18 cellular contexts compared by ENCODE assay signal in genomic region chr16:56409195-56409594, GRCh38. TPM values are rescaled to one million over a fixed set of nuclear protein-coding genes. Genes with fewer than 3 reads are reported as not detected.
DNase-seq lines count a peak whose midpoint lies in the region; ATAC-seq, FAIRE-seq and TF ChIP-seq lines count a peak whose summit lies in the region.
"Had no signal": no experiment of that assay in that cellular context is flagged by ENCODE, and none has a peak within 500 bp of the region (broad histone marks: within the 10 kb centered on the region; RNA-seq: fewer than 3 reads in every experiment).

No MANE protein-coding gene starts in this region.

- no peaks in the 10 kb centered on the region for H3K27me3 Mint-ChIP-seq in nephron progenitor cell (ENCODE audit: low read depth, poor library complexity)
- H3K27me3 Mint-ChIP-seq: activated naive CD8-positive, alpha-beta T cell treated with anti-CD3 and anti-CD28 coated beads, Interleukin-2, amount 10 ng/mL, durations not matched to agents 7 days and 5 days; progenitor cell of endocrine pancreas had no signal

- H3F3A ChIP-seq in SK-N-SH (replicated peaks; ENCODE audit: insufficient read depth) = peaks cover 3% of the 10 kb centered on the region

- H3K9me3 Mint-ChIP-seq in nephron progenitor cell = no peaks in the 10 kb centered on the region
- H3K9me3 Mint-ChIP-seq: activated naive CD8-positive, alpha-beta T cell treated with anti-CD3 and anti-CD28 coated beads, Interleukin-2, amount 10 ng/mL, durations not matched to agents 7 days and 5 days had no signal

- peaks cover 2% of the 10 kb centered on the region for H3K4me1 Mint-ChIP-seq in nephron progenitor cell

- peak; percentile 47 for DNase-seq in IMR-90
- DNase-seq in body of pancreas = peak in 3 of 4 donors; percentile 28 to 51 (median 47)
- no peak for DNase-seq in kidney
- DNase-seq in hypothalamus (lab: John Stamatoyannopoulos, UW) = no peak
- no peak for DNase-seq in SK-N-SH
- no peak for DNase-seq in activated CD4-positive, alpha-beta T cell treated with anti-CD3 and anti-CD28 coated beads, Interleukin-2, amount 50 U/mL, for 48 hours
- DNase-seq in nephron progenitor cell = no peak
- DNase-seq: activated CD8-positive, alpha-beta memory T cell treated with anti-CD3 and anti-CD28 coated beads, Interleukin-2, amount 50 U/mL, for 4 hours; activated naive CD8-positive, alpha-beta T cell treated with anti-CD3 and anti-CD28 coated beads, Interleukin-2, amount 10 ng/mL, durations not matched to agents 7 days and 5 days; cortex of kidney; heart left ventricle; NCI-H1694; NCI-H69; stimulated activated CD4-positive, alpha-beta T cell treated with anti-CD3 and anti-CD28 coated beads, Interleukin-1b, Interleukin-23, amount 100 ng/mL, for 48 hours; WERI-Rb-1 had no signal

- no TSS peak for BruUV-seq in IMR-90 (replicated peaks; lab: Mats Ljungman, UMichigan)

- H3K9me3 ChIP-seq in IMR-90 (ENCODE audit: control insufficient read depth, insufficient read depth, low read length) = no peaks in the 10 kb centered on the region
- no peaks in the 10 kb centered on the region for H3K9me3 ChIP-seq in body of pancreas
- H3K9me3 ChIP-seq in kidney (ENCODE audit: control insufficient read depth in 1 of 2, low read length in 2 of 2) = no peaks in the 10 kb centered on the region
- H3K9me3 ChIP-seq in SK-N-SH = no peaks in the 10 kb centered on the region
- H3K9me3 ChIP-seq: heart left ventricle, SJSA1 had no signal

- no peak for FAIRE-seq in kidney (lab: Jason Lieb, UNC)

- H3K79me2 ChIP-seq in SK-N-SH (ENCODE audit: insufficient read depth) = peaks cover 39% of the 10 kb centered on the region

- TF ChIP-seq CTCF in 22Rv1 (IDR thresholded peaks at IDR 0.05) (no peak), IMR-90 (conservative IDR thresholded peaks at IDR 0.05; ENCODE audit: low read depth, low read length) (no peak), body of pancreas (IDR thresholded peaks at IDR 0.05) (no peak), kidney (IDR thresholded peaks at IDR 0.05; ENCODE audit: borderline replicate concordance, extremely low read depth, insufficient read depth) (no peak), SK-N-SH (IDR thresholded peaks at IDR 0.05) (no peak), nephron progenitor cell (IDR thresholded peaks at IDR 0.05) (no peak)

- dilution Hi-C loops in IMR-90 (cut with HindIII; ENCODE audit: low sequenced_read_pairs, unreplicated experiment) = no loop called here

- TF ChIP-seq RAD21 in IMR-90 (IDR thresholded peaks at IDR 0.05; ENCODE audit: low read length) (no peak), SK-N-SH (IDR thresholded peaks at IDR 0.05; ENCODE audit: low read length) (no peak)

- H2AFZ ChIP-seq in IMR-90 (replicated peaks; ENCODE audit: low read length, poor library complexity) = no peak overlapping the region
- H2AFZ ChIP-seq in SK-N-SH (ENCODE audit: low read depth) = no peak overlapping the region

- no peak overlapping the region for H2BK20ac ChIP-seq in IMR-90 (ENCODE audit: low read depth, low read length)

- H3K27ac ChIP-seq in 22Rv1 (0 out of 2 replicates have a peak overlapping the region, but pooled peaks have one; percentile 14), IMR-90 (ENCODE audit: insufficient read depth, low read length) (no peak overlapping the region), body of pancreas (peak overlapping the region in 3 of 4 donors; percentile 24 to 77 (median 56)), kidney (ENCODE audit: low read depth in 2 of 2, low read length in 2 of 2) (peak overlapping the region; percentile 48 to 55), SK-N-SH (ENCODE audit: low read depth in 2 of 2, low read length in 1 of 2) (no peak overlapping the region)
- H3K27ac ChIP-seq: heart left ventricle, SJSA1, WERI-Rb-1 had no signal

- H3K36me3 Mint-ChIP-seq in nephron progenitor cell (ENCODE audit: low read depth) = peaks cover 79% of the 10 kb centered on the region

- CTCF ChIA-PET in IMR-90 (lab: Yijun Ruan, JAX) = interaction anchor here (1.3 kb wide), 1 partner anchor 21 kb away, joined by 4 read pairs; no protein-coding TSS in a partner anchor
- CTCF ChIA-PET in SK-N-SH (lab: Yijun Ruan, JAX) = interaction anchor here (1.0 kb wide), 1 partner anchor 33 kb away, joined by 3 read pairs; no protein-coding TSS in a partner anchor

- no peak overlapping the region for H2BK120ac ChIP-seq in IMR-90 (ENCODE audit: low read depth, low read length)

- H2AK9ac ChIP-seq in IMR-90 (replicated peaks; ENCODE audit: low read depth, low read length, poor library complexity) = no peak overlapping the region

- no peak overlapping the region for H3K4me3 Mint-ChIP-seq in nephron progenitor cell
- H3K4me3 Mint-ChIP-seq: activated naive CD8-positive, alpha-beta T cell treated with anti-CD3 and anti-CD28 coated beads, Interleukin-2, amount 10 ng/mL, durations not matched to agents 7 days and 5 days had no signal

- no peak overlapping the region for H2AK5ac ChIP-seq in IMR-90 (ENCODE audit: low read depth, low read length)

- H3K56ac ChIP-seq in IMR-90 (ENCODE audit: extremely low read depth, insufficient read depth, low read length) = no peak overlapping the region

- intact Hi-C loops in IMR-90 (cut with micrococcal nuclease) (no loop called here), body of pancreas (cut with DNase I) (no loop called here), kidney (cut with DNase I) (no loop called here)

- no peak overlapping the region; the same call in 1 of the 2 replicates for H3K23ac ChIP-seq in IMR-90 (ENCODE audit: low read depth, low read length)

- no peak overlapping the region for H2BK5ac ChIP-seq in IMR-90 (ENCODE audit: low read depth, low read length, poor library complexity, severe bottlenecking)

- in situ Hi-C loops in IMR-90 (cut with MboI; ENCODE audit: low sequenced_read_pairs) = no loop called here

- 0 out of 2 replicates have a peak, but pooled peaks have one; percentile 27 for ATAC-seq in IMR-90 (ENCODE audit: low read depth)
- peak; percentile 84 for ATAC-seq in body of pancreas
- ATAC-seq: heart left ventricle had no signal

- H3K9me2 ChIP-seq in SK-N-SH = no peaks in the 10 kb centered on the region

- no peak overlapping the region for H2BK15ac ChIP-seq in IMR-90 (ENCODE audit: low read depth, low read length)

- no peak overlapping the region for H3K27ac Mint-ChIP-seq in nephron progenitor cell
- H3K27ac Mint-ChIP-seq: activated naive CD8-positive, alpha-beta T cell treated with anti-CD3 and anti-CD28 coated beads, Interleukin-2, amount 10 ng/mL, durations not matched to agents 7 days and 5 days; progenitor cell of endocrine pancreas had no signal

- H3K36me3 ChIP-seq in IMR-90 (ENCODE audit: control insufficient read depth, insufficient read depth, low read length) (peaks cover 26% of the 10 kb centered on the region), body of pancreas (replicated peaks in 1 of 2; ENCODE audit: insufficient read depth in 1 of 2, low read depth in 2 of 2) (peaks cover 0 to 11% of the 10 kb centered on the region in 2 donors), kidney (ENCODE audit: control insufficient read depth in 1 of 2, insufficient read depth in 2 of 2, low read length in 2 of 2) (peaks cover 26 to 40% of the 10 kb centered on the region in 2 donors), SK-N-SH (replicated peaks in 1 of 2; ENCODE audit: control insufficient read depth in 1 of 2, insufficient read depth in 2 of 2, low read length in 1 of 2) (peaks cover 40 to 71% of the 10 kb centered on the region in 2 experiments)

- no peak overlapping the region for H3K14ac ChIP-seq in IMR-90 (replicated peaks; ENCODE audit: low read depth, low read length)

- H3K9ac ChIP-seq in IMR-90 (ENCODE audit: low read depth, low read length) = no peak overlapping the region
- no peak overlapping the region for H3K9ac ChIP-seq in kidney (ENCODE audit: low read length in 2 of 2)
- H3K9ac ChIP-seq in SK-N-SH = no peak overlapping the region

- H3K4me3 ChIP-seq in IMR-90 (ENCODE audit: insufficient read depth, low read depth, low read length) (no peak overlapping the region), body of pancreas (no peak overlapping the region), kidney (ENCODE audit: low read length in 2 of 2) (no peak overlapping the region), SK-N-SH (ENCODE audit: low read depth in 2 of 2, low read length in 1 of 2) (no peak overlapping the region)
- H3K4me3 ChIP-seq: heart left ventricle, SJSA1 had no signal

- H4K91ac ChIP-seq in IMR-90 (ENCODE audit: insufficient read depth, low read depth, low read length) = no peak overlapping the region

- no peak overlapping the region for H4K5ac ChIP-seq in IMR-90 (ENCODE audit: low read depth, low read length)

- no peaks in the 10 kb centered on the region for H3K4me1 ChIP-seq in IMR-90 (ENCODE audit: control insufficient read depth, insufficient read depth, low read length)
- H3K4me1 ChIP-seq in body of pancreas = peaks cover 15% of the 10 kb centered on the region
- peaks cover 4 to 8% of the 10 kb centered on the region in 2 donors for H3K4me1 ChIP-seq in kidney (ENCODE audit: control insufficient read depth in 1 of 2, insufficient read depth in 1 of 2, low read depth in 1 of 2, low read length in 2 of 2)
- H3K4me1 ChIP-seq in SK-N-SH (ENCODE audit: control insufficient read depth in 1 of 2, insufficient read depth in 2 of 2, low read depth in 1 of 2, low read length in 1 of 2) = no peaks in the 10 kb centered on the region
- H3K4me1 ChIP-seq: SJSA1 had no signal

- H3K4ac ChIP-seq in IMR-90 (ENCODE audit: low read depth, low read length) = no peak overlapping the region

- WGBS in IMR-90 (ENCODE audit: extremely low coverage in 2 of 2, insufficient read length in 1 of 2), 2 experiments = 57% methylated on average over 1 of the region's 4 CpGs; no CpG with 5 or more reads in 1 of the 2 experiments
- WGBS in body of pancreas, 2 donors = 22 to 24% methylated on average over 4 of the region's 4 CpGs
- 69% methylated on average over 4 of the region's 4 CpGs for WGBS in SK-N-SH (ENCODE audit: low lambda C conversion rate)

- peaks cover 4% of the 10 kb centered on the region; the same call in 1 of the 2 replicates for H3K9me1 ChIP-seq in IMR-90 (ENCODE audit: insufficient read depth, low read length)

- no peak overlapping the region for H4K8ac ChIP-seq in IMR-90 (ENCODE audit: low read depth in 2 of 2, low read length in 2 of 2)

- peaks cover 32 to 54% of the 10 kb centered on the region in 2 experiments for H3K79me1 ChIP-seq in IMR-90 (ENCODE audit: low read depth in 1 of 2, low read length in 2 of 2)

- H3K4me2 ChIP-seq in IMR-90 (ENCODE audit: low read depth, low read length) = no peak overlapping the region
- H3K4me2 ChIP-seq in SK-N-SH = no peak overlapping the region

- no peak overlapping the region for H3K18ac ChIP-seq in IMR-90 (ENCODE audit: low read depth, low read length)

- 0 out of 2 replicates have a peak, but pooled peaks cover 2% of the 10 kb centered on the region for H4K20me1 ChIP-seq in IMR-90 (ENCODE audit: insufficient read depth, low read length)
- H4K20me1 ChIP-seq in SK-N-SH (ENCODE audit: insufficient read depth) = 0 out of 2 replicates have a peak, but pooled peaks cover 4% of the 10 kb centered on the region

- POLR2A ChIA-PET in IMR-90 (lab: Charles Lee; ENCODE audit: unreplicated experiment) (interaction anchor here (0.5 kb wide), 1 partner anchor 18 kb away, joined by 7 read pairs; no protein-coding TSS in a partner anchor), SK-N-SH (lab: Yijun Ruan, JAX) (no interaction called here)

- no peak for TF ChIP-seq EP300 in SK-N-SH (IDR thresholded peaks at IDR 0.05; ENCODE audit: borderline replicate concordance in 1 of 2, low read depth in 1 of 2, low read length in 1 of 2)

- no peaks in the 10 kb centered on the region for H3K27me3 ChIP-seq in IMR-90 (ENCODE audit: control insufficient read depth, insufficient read depth, low read length)
- H3K27me3 ChIP-seq in body of pancreas = no peaks in the 10 kb centered on the region
- H3K27me3 ChIP-seq in SK-N-SH (ENCODE audit: insufficient read depth) = no peaks in the 10 kb centered on the region
- H3K27me3 ChIP-seq: heart left ventricle, SJSA1 had no signal

- TF ChIP-seq POLR2A in IMR-90 (IDR thresholded peaks at IDR 0.05; ENCODE audit: low read depth, low read length) (no peak), body of pancreas (IDR thresholded peaks at IDR 0.05) (no peak)

RNA-seq across cellular contexts. Expression of gene AMFR, which starts 16.1 kb away (rescaled TPM):
- total RNA-seq in IMR-90 (2012; rRNA removed) (215 and 216 TPM in 2 replicates), body of pancreas (100 to 1,000 TPM in 1 of 2 donors, 10 to 100 TPM in 1; 87.7 to 130 TPM), kidney (163 TPM)
- polyA plus RNA-seq in IMR-90 (2012; rRNA removed) (60.7 and 74.3 TPM in 2 replicates), kidney (ENCODE audit: insufficient read depth, low read depth, low replicate concordance) (143 TPM), SK-N-SH (2012; rRNA removed) (52.9 and 65.3 TPM in 2 replicates)
- polyA plus RNA-seq in IMR-90 (2012; cell fraction: cytosol; rRNA removed) = 79.2 and 162 TPM in 2 replicates
- 61.8 and 76.4 TPM in 2 replicates for polyA plus RNA-seq in IMR-90 (2012; cell fraction: nucleus; rRNA removed; ENCODE audit: low replicate concordance)
- polyA plus RNA-seq in SK-N-SH (2012; cell fraction: cytosol; rRNA removed) = 40.4 and 50.6 TPM in 2 replicates
- polyA plus RNA-seq in SK-N-SH (2012; cell fraction: nucleus; rRNA removed) = 56.5 and 61.3 TPM in 2 replicates

RNA-seq across cellular contexts. Expression of gene NUDT21, which starts 41.9 kb away (rescaled TPM):
- total RNA-seq in IMR-90 (2012; rRNA removed) = 165 and 166 TPM in 2 replicates
- 52.4 and 60.9 TPM in 2 replicates for polyA plus RNA-seq in IMR-90 (2012; rRNA removed)
- polyA plus RNA-seq in IMR-90 (2012; cell fraction: cytosol; rRNA removed) = 42.7 and 48.8 TPM in 2 replicates
- polyA plus RNA-seq in IMR-90 (2012; cell fraction: nucleus; rRNA removed; ENCODE audit: low replicate concordance) = 19.6 and 21.6 TPM in 2 replicates
- 10 to 100 TPM in 1 of 2 donors, 1 to 10 TPM in 1; 9.2 to 24.6 TPM for total RNA-seq in body of pancreas
- 117 TPM for total RNA-seq in kidney
- 47.1 TPM for polyA plus RNA-seq in kidney (ENCODE audit: insufficient read depth, low read depth, low replicate concordance)
- polyA plus RNA-seq in SK-N-SH (2012; rRNA removed) = 42.2 and 45.5 TPM in 2 replicates
- polyA plus RNA-seq in SK-N-SH (2012; cell fraction: cytosol; rRNA removed) = 58.7 and 79.2 TPM in 2 replicates
- polyA plus RNA-seq in SK-N-SH (2012; cell fraction: nucleus; rRNA removed) = 20.0 and 29.9 TPM in 2 replicates

RNA-seq across cellular contexts. Expression of gene OGFOD1, which starts 42.2 kb away (rescaled TPM):
- 102 and 103 TPM in 2 replicates for total RNA-seq in IMR-90 (2012; rRNA removed)
- 39.2 and 43.5 TPM in 2 replicates for polyA plus RNA-seq in IMR-90 (2012; rRNA removed)
- polyA plus RNA-seq in IMR-90 (2012; cell fraction: cytosol; rRNA removed) = 14.4 and 24.2 TPM in 2 replicates
- 6.6 and 18.8 TPM in 2 replicates for polyA plus RNA-seq in IMR-90 (2012; cell fraction: nucleus; rRNA removed; ENCODE audit: low replicate concordance)
- 10 to 100 TPM in 1 of 2 donors, 1 to 10 TPM in 1; 6.6 to 15.6 TPM for total RNA-seq in body of pancreas
- 39.4 TPM for total RNA-seq in kidney
- 16.1 TPM for polyA plus RNA-seq in kidney (ENCODE audit: insufficient read depth, low read depth, low replicate concordance)
- polyA plus RNA-seq in SK-N-SH (2012; rRNA removed) = 29.9 and 35.6 TPM in 2 replicates
- 43.8 and 54.4 TPM in 2 replicates for polyA plus RNA-seq in SK-N-SH (2012; cell fraction: cytosol; rRNA removed)
- 20.1 and 31.0 TPM in 2 replicates for polyA plus RNA-seq in SK-N-SH (2012; cell fraction: nucleus; rRNA removed)

Comparison
In these comparisons a context has a peak if more than half of its experiments do, and no peak if none do; other contexts are left out.
1. H3K27ac ChIP-seq: peak in 22Rv1 (single experiment), body of pancreas (3 of 4) and kidney (2 of 2); none in IMR-90 (single experiment) and SK-N-SH (0 of 2).
2. DNase-seq: peak in IMR-90 (single experiment) and body of pancreas (3 of 4); none in kidney (single experiment), hypothalamus (0 of 51), SK-N-SH (single experiment), activated CD4-positive, alpha-beta T cell treated with anti-CD3 and anti-CD28 coated beads, Interleukin-2, amount 50 U/mL, for 48 hours (0 of 2) and nephron progenitor cell (single experiment).